8 cellular contexts compared by ENCODE assay signal in the genomic region with DNA sequence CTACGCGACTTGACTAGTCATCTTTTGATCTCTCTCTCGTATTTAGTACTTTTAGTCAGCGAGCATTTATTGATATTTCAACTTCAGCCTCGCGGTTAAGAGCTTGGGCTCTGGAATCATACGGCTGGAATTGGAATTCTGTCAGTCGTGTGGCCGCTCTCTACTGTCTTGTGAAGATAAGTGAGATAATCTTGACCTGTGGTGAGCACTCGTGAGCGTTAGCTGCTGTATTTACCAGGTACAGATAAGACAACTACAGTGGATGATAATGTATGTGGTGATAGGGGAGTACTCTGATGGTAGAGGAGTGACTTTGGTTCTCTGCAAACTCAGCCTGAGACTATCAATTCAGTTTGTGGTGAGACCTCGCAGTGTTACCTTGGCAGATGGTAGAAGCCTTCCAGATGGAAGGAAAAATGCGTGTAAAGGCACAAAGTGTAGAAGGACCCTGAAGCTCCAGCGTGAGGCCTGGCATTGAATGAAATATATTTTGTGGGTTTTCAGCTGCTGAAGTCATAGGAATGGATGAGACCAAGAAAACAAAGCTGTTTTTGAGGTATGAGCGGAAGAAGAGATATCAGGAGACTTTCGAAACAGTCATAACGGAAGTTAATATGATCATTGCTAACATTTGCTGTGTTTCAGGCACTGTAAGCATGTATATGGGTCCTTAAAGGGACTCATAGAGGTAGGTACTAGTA. TPM values are rescaled to one million over a fixed set of nuclear protein-coding genes. Genes with fewer than 3 reads are reported as not detected.
DNase-seq lines count a peak whose midpoint lies in the region; ATAC-seq and TF ChIP-seq lines count a peak whose summit lies in the region.

No MANE protein-coding gene starts in this region.

- peak; percentile 32 for ATAC-seq in HG02938 (IDR thresholded peaks at IDR 0.05; ENCODE audit: unreplicated experiment)

- H3K4me3 ChIP-seq in breast epithelium, result peak overlapping the region; percentile 64 to 90 (median 79)
- peak overlapping the region; percentile 89 to 93 for H3K4me3 ChIP-seq in muscle layer of colon (ENCODE audit: low read depth in 1 of 2, low read length in 2 of 2)

- intact Hi-C loops in breast epithelium (cut with DNase I; ENCODE audit: low total_unique reads), result no loop called here

- peak overlapping the region; percentile 94 to 97 for H3K27ac ChIP-seq in breast epithelium
- H3K27ac ChIP-seq in muscle layer of colon (ENCODE audit: low read depth, low read length), result peak overlapping the region; percentile 93

- peak overlapping the region; percentile 98 for H3K9ac ChIP-seq in muscle layer of colon (ENCODE audit: low read length)

- H3K9me3 ChIP-seq in breast epithelium (no peaks in the 10 kb centered on the region), muscle layer of colon (ENCODE audit: low read length) (no peaks in the 10 kb centered on the region)

- no peak for TF ChIP-seq CTCF in breast epithelium (IDR thresholded peaks at IDR 0.05)

- peak; percentile 27 for DNase-seq in stimulated activated CD4-positive, alpha-beta T cell treated with anti-CD3 and anti-CD28 coated beads, Interleukin-15, amount 100 ng/mL, for 24 hours
- DNase-seq in stimulated activated CD4-positive, alpha-beta T cell treated with anti-CD3 and anti-CD28 coated beads, Interleukin-12 subunit alpha, Interleukin-12 subunit beta, amount 100 ng/mL, for 4 hours, result no peak
- no peak for DNase-seq in breast epithelium (ENCODE audit: low spot score in 2 of 2)
- no peak for DNase-seq in midbrain (lab: John Stamatoyannopoulos, UW)
- no peak for DNase-seq in NCI-H2029 (lab: John Stamatoyannopoulos, UW)

- peaks cover 0 to 15% of the 10 kb centered on the region in 2 donors for H3K4me1 ChIP-seq in breast epithelium
- H3K4me1 ChIP-seq in muscle layer of colon (ENCODE audit: insufficient read depth, low read length), result peaks cover 33% of the 10 kb centered on the region

- H3K36me3 ChIP-seq in breast epithelium, result no peaks in the 10 kb centered on the region
- H3K36me3 ChIP-seq in muscle layer of colon (ENCODE audit: insufficient read depth, low read length), result peaks cover 5% of the 10 kb centered on the region

- H3K27me3 ChIP-seq in breast epithelium, result no peaks in the 10 kb centered on the region
- no peaks in the 10 kb centered on the region for H3K27me3 ChIP-seq in muscle layer of colon (ENCODE audit: control insufficient read depth in 1 of 2, insufficient read depth in 2 of 2, low read length in 2 of 2)

- TF ChIP-seq POLR2A in breast epithelium (IDR thresholded peaks at IDR 0.05), result no peak

TF ChIP-seq in PFSK-1, 5 proteins besides CTCF, POLR2A, EP300 and RAD21:
- peak; percentile 37; the same call in 1 of the 2 replicates for TF ChIP-seq TAF1 (IDR thresholded peaks at IDR 0.05; ENCODE audit: borderline replicate concordance, insufficient read depth, low read length)
- TF ChIP-seq, protein P1, sequence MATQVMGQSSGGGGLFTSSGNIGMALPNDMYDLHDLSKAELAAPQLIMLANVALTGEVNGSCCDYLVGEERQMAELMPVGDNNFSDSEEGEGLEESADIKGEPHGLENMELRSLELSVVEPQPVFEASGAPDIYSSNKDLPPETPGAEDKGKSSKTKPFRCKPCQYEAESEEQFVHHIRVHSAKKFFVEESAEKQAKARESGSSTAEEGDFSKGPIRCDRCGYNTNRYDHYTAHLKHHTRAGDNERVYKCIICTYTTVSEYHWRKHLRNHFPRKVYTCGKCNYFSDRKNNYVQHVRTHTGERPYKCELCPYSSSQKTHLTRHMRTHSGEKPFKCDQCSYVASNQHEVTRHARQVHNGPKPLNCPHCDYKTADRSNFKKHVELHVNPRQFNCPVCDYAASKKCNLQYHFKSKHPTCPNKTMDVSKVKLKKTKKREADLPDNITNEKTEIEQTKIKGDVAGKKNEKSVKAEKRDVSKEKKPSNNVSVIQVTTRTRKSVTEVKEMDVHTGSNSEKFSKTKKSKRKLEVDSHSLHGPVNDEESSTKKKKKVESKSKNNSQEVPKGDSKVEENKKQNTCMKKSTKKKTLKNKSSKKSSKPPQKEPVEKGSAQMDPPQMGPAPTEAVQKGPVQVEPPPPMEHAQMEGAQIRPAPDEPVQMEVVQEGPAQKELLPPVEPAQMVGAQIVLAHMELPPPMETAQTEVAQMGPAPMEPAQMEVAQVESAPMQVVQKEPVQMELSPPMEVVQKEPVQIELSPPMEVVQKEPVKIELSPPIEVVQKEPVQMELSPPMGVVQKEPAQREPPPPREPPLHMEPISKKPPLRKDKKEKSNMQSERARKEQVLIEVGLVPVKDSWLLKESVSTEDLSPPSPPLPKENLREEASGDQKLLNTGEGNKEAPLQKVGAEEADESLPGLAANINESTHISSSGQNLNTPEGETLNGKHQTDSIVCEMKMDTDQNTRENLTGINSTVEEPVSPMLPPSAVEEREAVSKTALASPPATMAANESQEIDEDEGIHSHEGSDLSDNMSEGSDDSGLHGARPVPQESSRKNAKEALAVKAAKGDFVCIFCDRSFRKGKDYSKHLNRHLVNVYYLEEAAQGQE (IDR thresholded peaks at IDR 0.05; ENCODE audit: insufficient read depth in 1 of 2, low read depth in 2 of 2, low read length in 2 of 2), result no peak

RNA-seq across cellular contexts. Expression of a gene that starts 0.7 kb away (rescaled TPM):
- polyA plus RNA-seq in PFSK-1 (2012; ENCODE audit: insufficient read length, low read depth), result 12.8 TPM
- total RNA-seq in breast epithelium, result 100 to 1,000 TPM in 1 of 3 donors, 10 to 100 TPM in 2; 84.7 to 117 (median 91.4) TPM

RNA-seq across cellular contexts. Expression of a gene that starts 1.2 kb away (rescaled TPM):
- polyA plus RNA-seq in PFSK-1 (2012; ENCODE audit: insufficient read length, low read depth), result 2.8 TPM
- 10 to 100 TPM; 13.6 to 26.8 (median 21.6) TPM for total RNA-seq in breast epithelium
